8 cellular contexts compared by ENCODE assay signal in genomic region chr4:2042207-2042946, GRCh38. TPM values are rescaled to one million over a fixed set of nuclear protein-coding genes. Genes with fewer than 3 reads are reported as not detected.
DNase-seq lines count a peak whose midpoint lies in the region; ATAC-seq and TF ChIP-seq lines count a peak whose summit lies in the region.

No MANE protein-coding gene starts in this region.

- peaks cover 27% of the 10 kb centered on the region for H3K27me3 Mint-ChIP-seq in neural crest cell (ENCODE audit: low read depth)

- H3K9ac ChIP-seq in fibroblast of lung (ENCODE audit: insufficient read depth, low read length): no peak overlapping the region

- no peaks in the 10 kb centered on the region for H3K79me2 ChIP-seq in fibroblast of lung (ENCODE audit: control insufficient read depth, insufficient read depth, low read length)

- no peak overlapping the region for H3K27ac Mint-ChIP-seq in neural crest cell (ENCODE audit: unreplicated experiment)

- peaks cover 2% of the 10 kb centered on the region for H3K4me1 ChIP-seq in fibroblast of lung (ENCODE audit: control insufficient read depth, extremely low read depth, insufficient read depth, low read length)

- no peak overlapping the region for H3K27ac ChIP-seq in fibroblast of lung (ENCODE audit: insufficient read depth, low read length)

- peak; percentile 78 for DNase-seq in activated CD8-positive, alpha-beta memory T cell treated with anti-CD3 and anti-CD28 coated beads, Interleukin-2, amount 50 U/mL, for 48 hours
- DNase-seq in fibroblast of lung (ENCODE audit: low read depth in 2 of 2): no peak
- no peak for DNase-seq in neural crest cell (ENCODE audit: low read depth, low spot score)
- no peak for DNase-seq in HPDE6-E6E7 (ENCODE audit: extremely low spot score)
- DNase-seq in NCI-H1694 (lab: John Stamatoyannopoulos, UW): no peak

- peaks cover 7% of the 10 kb centered on the region for H3K27me3 ChIP-seq in fibroblast of lung (ENCODE audit: control insufficient read depth, insufficient read depth, low read length)

- no peaks in the 10 kb centered on the region for H3K36me3 Mint-ChIP-seq in neural crest cell (ENCODE audit: low read depth)

- H3K4me3 Mint-ChIP-seq in neural crest cell: peak overlapping the region; percentile 88

- peak overlapping the region; percentile 56 to 78 (median 72) for H3K4me3 ChIP-seq in fibroblast of lung (replicated peaks in 1 of 4; ENCODE audit: control extremely low read depth in 1 of 4, insufficient read depth in 1 of 4, low read depth in 3 of 4, low read length in 4 of 4)

- H2AFZ ChIP-seq in fibroblast of lung (ENCODE audit: low read length): no peak overlapping the region

- H3K36me3 ChIP-seq in fibroblast of lung (ENCODE audit: control insufficient read depth, insufficient read depth, low read length): no peaks in the 10 kb centered on the region

- ATAC-seq in GM19023 (IDR thresholded peaks at IDR 0.05; ENCODE audit: unreplicated experiment) (peak; percentile 36), HG03521 (IDR thresholded peaks at IDR 0.05; ENCODE audit: unreplicated experiment) (peak; percentile 26), GM18861 (IDR thresholded peaks at IDR 0.05; ENCODE audit: unreplicated experiment) (no peak)

- H3K9me3 Mint-ChIP-seq in neural crest cell: no peaks in the 10 kb centered on the region

- no peaks in the 10 kb centered on the region for H3K4me1 Mint-ChIP-seq in neural crest cell

- TF ChIP-seq CTCF in fibroblast of lung (conservative IDR thresholded peaks at IDR 0.05 in 1 of 2, IDR thresholded peaks at IDR 0.05 in 1 of 2; ENCODE audit: low read depth in 1 of 2, low read length in 2 of 2) (no peak), neural crest cell (conservative IDR thresholded peaks at IDR 0.05) (no peak)

- H4K20me1 ChIP-seq in fibroblast of lung (ENCODE audit: control insufficient read depth, extremely low read depth, insufficient read depth, low read length): no peaks in the 10 kb centered on the region

- H3K4me2 ChIP-seq in fibroblast of lung (ENCODE audit: extremely low read depth, insufficient read depth, low read length): peak overlapping the region; percentile 32

- H3K9me3 ChIP-seq in fibroblast of lung (ENCODE audit: control insufficient read depth, insufficient read depth, low read depth, low read length): no peaks in the 10 kb centered on the region

RNA-seq across cellular contexts. Expression of gene NAT8L, which starts 16.8 kb away (rescaled TPM):
- total RNA-seq in fibroblast of lung (0.17 and 0.26 TPM in 2 replicates), neural crest cell (18.8 and 19.5 TPM in 2 replicates)
- polyA plus RNA-seq in fibroblast of lung: 0.01 and 0.06 TPM in 2 replicates
- 0.02 and 0.22 TPM in 2 replicates for polyA plus RNA-seq in fibroblast of lung (2012)
- 0.04 TPM in 1 of 2 replicates, not detected in the other for polyA minus RNA-seq in fibroblast of lung (ENCODE audit: low replicate concordance)

RNA-seq across cellular contexts. Expression of gene NELFA, which starts 33.6 kb away (rescaled TPM):
- total RNA-seq in fibroblast of lung: 12.1 and 15.2 TPM in 2 replicates
- 7.4 and 7.8 TPM in 2 replicates for polyA plus RNA-seq in fibroblast of lung
- polyA plus RNA-seq in fibroblast of lung (2012): 14.5 and 18.3 TPM in 2 replicates
- 12.5 and 12.9 TPM in 2 replicates for polyA minus RNA-seq in fibroblast of lung (ENCODE audit: low replicate concordance)
- 54.3 and 55.2 TPM in 2 replicates for total RNA-seq in neural crest cell

Comparison
In these comparisons a context has a peak if more than half of its experiments do, and no peak if none do; other contexts are left out.
1. RNA of gene NAT8L, which starts 16.8 kb away (total RNA-seq): 18.8 to 19.5 TPM in neural crest cell; 0.17 to 0.26 TPM in fibroblast of lung; every median in the first group is over 10 times any median in the second.